In genomic region chr5:10607666-10608442, GRCh38 we compare ENCODE assay signal across 8 cellular contexts. TPM values are rescaled to one million over a fixed set of nuclear protein-coding genes. Genes with fewer than 3 reads are reported as not detected.
DNase-seq lines count a peak whose midpoint lies in the region; ATAC-seq, FAIRE-seq and TF ChIP-seq lines count a peak whose summit lies in the region.

No MANE protein-coding gene starts in this region.

- TF ChIP-seq CTCF in AG10803 (conservative IDR thresholded peaks at IDR 0.05; ENCODE audit: low read length), result peak; percentile 64
- TF ChIP-seq CTCF in RWPE2 (IDR thresholded peaks at IDR 0.05; ENCODE audit: poor library complexity, severe bottlenecking), result no peak
- TF ChIP-seq CTCF in spleen (IDR thresholded peaks at IDR 0.05 in 8 of 11, conservative IDR thresholded peaks at IDR 0.05 in 3 of 11), result peak in 4 of 11 experiments; percentile 8 to 23 (median 19)
- TF ChIP-seq CTCF in HFFc6 (IDR thresholded peaks at IDR 0.05), result no peak

- no peak for FAIRE-seq in urothelium cell line (lab: Jason Lieb, UNC)

- H3K9me3 ChIP-seq in RWPE2 (ENCODE audit: severe bottlenecking) (no peaks in the 10 kb centered on the region), spleen (no peaks in the 10 kb centered on the region)

- TF ChIP-seq POLR2A in spleen (IDR thresholded peaks at IDR 0.05), result no peak

- no peaks in the 10 kb centered on the region for H3K27me3 Mint-ChIP-seq in HFFc6 (ENCODE audit: insufficient read depth)

- H3K27me3 ChIP-seq in RWPE2 (ENCODE audit: insufficient read depth, poor library complexity, severe bottlenecking), result no peaks in the 10 kb centered on the region
- no peaks in the 10 kb centered on the region for H3K27me3 ChIP-seq in spleen (replicated peaks in 1 of 7)

- no peak overlapping the region for H3K4me3 Mint-ChIP-seq in HFFc6

- peaks cover 25% of the 10 kb centered on the region; the same call in 1 of the 2 replicates for H3K4me1 Mint-ChIP-seq in HFFc6 (ENCODE audit: low read depth)

- WGBS in spleen, 5 donors, result 31 to 46% (median 42%) methylated on average over 14 of the region's 14 CpGs

- H3K4me3 ChIP-seq in AG10803 (ENCODE audit: low read length) (no peak overlapping the region), RWPE2 (ENCODE audit: severe bottlenecking) (no peak overlapping the region), spleen (peak overlapping the region in 2 of 8 donors; percentile 0 to 54)

- peaks cover 4% of the 10 kb centered on the region; the same call in 1 of the 2 replicates for H3K36me3 Mint-ChIP-seq in HFFc6 (ENCODE audit: low read depth)

- H3K9me3 Mint-ChIP-seq in HFFc6, result no peaks in the 10 kb centered on the region

- H3K36me3 ChIP-seq in RWPE2 (ENCODE audit: low read depth) (no peaks in the 10 kb centered on the region), spleen (no peaks in the 10 kb centered on the region)

- H3K27ac Mint-ChIP-seq in HFFc6, result no peak overlapping the region

- intact Hi-C loops in Right ventricle myocardium superior (cut with DNase I) (loop anchor here (5.0 kb wide), 1 partner anchor 46 kb away; the partner anchor contains the start of gene ANKRD33B), spleen (cut with DNase I; ENCODE audit: low total_unique reads) (no loop called here)

- H3K27ac ChIP-seq in RWPE2 (ENCODE audit: poor library complexity, severe bottlenecking), result peak overlapping the region; percentile 14
- H3K27ac ChIP-seq in spleen, result peak overlapping the region in 7 of 8 donors; percentile 58 to 88 (median 84)

- peak; percentile 89 for DNase-seq in AG10803 (ENCODE audit: low read depth)
- DNase-seq in RWPE2 (ENCODE audit: low spot score), result no peak
- peak; percentile 62 for DNase-seq in Right ventricle myocardium superior
- no peak for DNase-seq in spleen
- DNase-seq in HFFc6, result no peak
- DNase-seq in urothelium cell line (ENCODE audit: low spot score), result no peak

- ATAC-seq in GM18868 (IDR thresholded peaks at IDR 0.05; ENCODE audit: unreplicated experiment), result peak; percentile 42
- peak; percentile 48 for ATAC-seq in HG03039 (IDR thresholded peaks at IDR 0.05; ENCODE audit: unreplicated experiment)
- ATAC-seq in RWPE2 (ENCODE audit: low read depth), result no peak
- ATAC-seq in Right ventricle myocardium superior (ENCODE audit: poor library complexity), result peak; percentile 91

- H3K4me1 ChIP-seq in RWPE2 (ENCODE audit: insufficient read depth, poor library complexity, severe bottlenecking) (peaks cover 7% of the 10 kb centered on the region), spleen (peaks cover 11 to 57% (median 31%) of the 10 kb centered on the region in 6 donors)

RNA-seq across cellular contexts. Expression of gene ANKRD33B, which starts 44.0 kb away (rescaled TPM):
- total RNA-seq in Right ventricle myocardium superior, result 2.9 TPM
- 10 to 100 TPM; 20.7 to 37.8 (median 26.7) TPM for total RNA-seq in spleen
- polyA plus RNA-seq in spleen, result 1 to 10 TPM; 2.0 to 5.3 (median 2.4) TPM
- total RNA-seq in HFFc6 (2021; fragmentation: NEBNext Ultra II Directional; extraction: Animal tissue kit (Norgen Biotek cat#: 25700)), result 10 to 100 TPM in 4 of 6 experiments, 1 to 10 TPM in 2; 6.3 to 13.2 (median 11.9) TPM

Comparison
In these comparisons a context has a peak if more than half of its experiments do, and no peak if none do; other contexts are left out.
1. DNase-seq: peak in AG10803 (single experiment) and Right ventricle myocardium superior (single experiment); none in RWPE2 (single experiment), spleen (single experiment), HFFc6 (single experiment) and urothelium cell line (single experiment).